ENCODE assay signal across 9 cellular contexts in genomic region chr6:45504947-45505346, GRCh38.
DNase-seq lines count a peak whose midpoint lies in the region; ATAC-seq and TF ChIP-seq lines count a peak whose summit lies in the region.
"Had no signal": no experiment of that assay in that cellular context is flagged by ENCODE, and none has a peak within 500 bp of the region (broad histone marks: within the 10 kb centered on the region; RNA-seq: fewer than 3 reads in every experiment).

No MANE protein-coding gene starts in this region.

- H3K27ac Mint-ChIP-seq in Calu3 (ENCODE audit: unreplicated experiment) (peak overlapping the region; percentile 71), nephron (peak overlapping the region; percentile 51 to 61 (median 56))
- peak overlapping the region; percentile 70 for H3K27ac Mint-ChIP-seq in dendritic cell treated with granulocyte-macrophage colony-stimulating factor and Interleukin-4, amounts not matched to agents 40 ng/mL and 50 ng/mL, for 4 days
- H3K27ac Mint-ChIP-seq in CD4-positive, alpha-beta T cell = no peak overlapping the region

- no TSS peak for BruUV-seq in Calu3 (replicated peaks; lab: Mats Ljungman, UMichigan)

- intact Hi-C loops in Calu3 (cut with micrococcal nuclease; ENCODE audit: unreplicated experiment) = loop anchor here (2.0 kb wide), 1 partner anchor 48 kb away; no protein-coding TSS in a partner anchor
- intact Hi-C loops in dendritic cell treated with granulocyte-macrophage colony-stimulating factor and Interleukin-4, amounts not matched to agents 40 ng/mL and 50 ng/mL, for 4 days (cut with micrococcal nuclease) = no loop called here
- intact Hi-C loops in CD4-positive, alpha-beta T cell (cut with DNase I, micrococcal nuclease) = no loop called here

- DNase-seq in Calu3 (peak; percentile 44), NCI-H1105 (lab: John Stamatoyannopoulos, UW) (peak; percentile 15)
- DNase-seq in CD4-positive, alpha-beta T cell = no peak

- H3K27me3 ChIP-seq in CD4-positive, alpha-beta T cell (ENCODE audit: control insufficient read depth, insufficient read depth, low read length) = no peaks in the 10 kb centered on the region

- no peaks in the 10 kb centered on the region for H3K9me3 Mint-ChIP-seq in Calu3 (ENCODE audit: low read depth, unreplicated experiment)
- no peaks in the 10 kb centered on the region for H3K9me3 Mint-ChIP-seq in dendritic cell treated with granulocyte-macrophage colony-stimulating factor and Interleukin-4, amounts not matched to agents 40 ng/mL and 50 ng/mL, for 4 days
- no peaks in the 10 kb centered on the region for H3K9me3 Mint-ChIP-seq in nephron
- H3K9me3 Mint-ChIP-seq in CD4-positive, alpha-beta T cell = no peaks in the 10 kb centered on the region
- H3K9me3 Mint-ChIP-seq: T-helper 1 cell treated with Interleukin-12 subunit alpha and Interleukin-12 subunit beta and Interleukin-4 antibody, amounts not matched to agents 30 μg/mL and 1 μg/mL, for 36 hours had no signal

- no peaks in the 10 kb centered on the region for H3K9me3 ChIP-seq in CD4-positive, alpha-beta T cell (ENCODE audit: control insufficient read depth, low read length)

- POLR2A ChIA-PET in CD4-positive, alpha-beta T cell (lab: Charles Lee) = no interaction called here

- CTCF ChIA-PET in Calu3 (lab: Charles Lee) = interaction anchor here (0.7 to 1.1 kb wide), 3 partner anchors 14 to 210 kb away, joined by 3 to 6 read pairs (median 3); no protein-coding TSS in a partner anchor
- CTCF ChIA-PET in CD4-positive, alpha-beta T cell (lab: Charles Lee) = interaction anchor here (0.7 kb wide), 1 partner anchor 110 kb away, joined by 4 read pairs; no protein-coding TSS in a partner anchor

- peaks cover 4% of the 10 kb centered on the region for H3K36me3 Mint-ChIP-seq in Calu3 (ENCODE audit: insufficient read depth, unreplicated experiment)
- peaks cover 54% of the 10 kb centered on the region for H3K36me3 Mint-ChIP-seq in dendritic cell treated with granulocyte-macrophage colony-stimulating factor and Interleukin-4, amounts not matched to agents 40 ng/mL and 50 ng/mL, for 4 days (ENCODE audit: low read depth)
- H3K36me3 Mint-ChIP-seq in nephron (ENCODE audit: low read depth) = no peaks in the 10 kb centered on the region
- H3K36me3 Mint-ChIP-seq in CD4-positive, alpha-beta T cell (ENCODE audit: low read depth) = peaks cover 42% of the 10 kb centered on the region

- H3K4me1 Mint-ChIP-seq in Calu3 (ENCODE audit: low read depth, unreplicated experiment) = peaks cover 15% of the 10 kb centered on the region
- peaks cover 46% of the 10 kb centered on the region for H3K4me1 Mint-ChIP-seq in dendritic cell treated with granulocyte-macrophage colony-stimulating factor and Interleukin-4, amounts not matched to agents 40 ng/mL and 50 ng/mL, for 4 days (ENCODE audit: low read depth)
- H3K4me1 Mint-ChIP-seq in nephron = peaks cover 30% of the 10 kb centered on the region
- peaks cover 26% of the 10 kb centered on the region for H3K4me1 Mint-ChIP-seq in CD4-positive, alpha-beta T cell (ENCODE audit: low read depth)

- TF ChIP-seq CTCF in Calu3 (IDR thresholded peaks at IDR 0.05; ENCODE audit: unreplicated experiment) = no peak
- TF ChIP-seq CTCF in nephron (IDR thresholded peaks at IDR 0.05; ENCODE audit: unreplicated experiment in 3 of 3) = no peak
- no peak for TF ChIP-seq CTCF in CD4-positive, alpha-beta T cell (IDR thresholded peaks at IDR 0.05)

- H3K4me3 Mint-ChIP-seq in Calu3 (ENCODE audit: low read depth, unreplicated experiment) (no peak overlapping the region), nephron (peak overlapping the region in 1 of 3 experiments; percentile 46)
- peak overlapping the region; percentile 20 for H3K4me3 Mint-ChIP-seq in dendritic cell treated with granulocyte-macrophage colony-stimulating factor and Interleukin-4, amounts not matched to agents 40 ng/mL and 50 ng/mL, for 4 days
- H3K4me3 Mint-ChIP-seq in CD4-positive, alpha-beta T cell = no peak overlapping the region
- H3K4me3 Mint-ChIP-seq: T-helper 1 cell treated with Interleukin-12 subunit alpha and Interleukin-12 subunit beta and Interleukin-4 antibody, amounts not matched to agents 30 μg/mL and 1 μg/mL, for 36 hours had no signal

- ATAC-seq in CD4-positive, alpha-beta T cell (ENCODE audit: poor library complexity) = no peak
- no peak for ATAC-seq in HG02763 (IDR thresholded peaks at IDR 0.05; ENCODE audit: unreplicated experiment)
- ATAC-seq in HG02678 (IDR thresholded peaks at IDR 0.05; ENCODE audit: unreplicated experiment) = no peak
- ATAC-seq in HG03095 (IDR thresholded peaks at IDR 0.05; ENCODE audit: unreplicated experiment) = no peak

- H3K27me3 Mint-ChIP-seq in Calu3 (ENCODE audit: unreplicated experiment) = no peaks in the 10 kb centered on the region
- no peaks in the 10 kb centered on the region for H3K27me3 Mint-ChIP-seq in dendritic cell treated with granulocyte-macrophage colony-stimulating factor and Interleukin-4, amounts not matched to agents 40 ng/mL and 50 ng/mL, for 4 days
- H3K27me3 Mint-ChIP-seq in nephron (ENCODE audit: low read depth) = no peaks in the 10 kb centered on the region
- no peaks in the 10 kb centered on the region for H3K27me3 Mint-ChIP-seq in CD4-positive, alpha-beta T cell

- H3K27ac ChIP-seq in CD4-positive, alpha-beta T cell (ENCODE audit: low read depth, low read length) = no peak overlapping the region

Comparison
In these comparisons a context has a peak if more than half of its experiments do, and no peak if none do; other contexts are left out.
1. DNase-seq: peak in Calu3 (single experiment) and NCI-H1105 (single experiment); none in CD4-positive, alpha-beta T cell (0 of 10).